10 cellular contexts compared by ENCODE assay signal in genomic region chr15:70741107-70741511, GRCh38. TPM values are rescaled to one million over a fixed set of nuclear protein-coding genes. Genes with fewer than 3 reads are reported as not detected.
DNase-seq lines count a peak whose midpoint lies in the region; ATAC-seq, FAIRE-seq and TF ChIP-seq lines count a peak whose summit lies in the region.
"Had no signal": no experiment of that assay in that cellular context is flagged by ENCODE, and none has a peak within 500 bp of the region (broad histone marks: within the 10 kb centered on the region; RNA-seq: fewer than 3 reads in every experiment).

No MANE protein-coding gene starts in this region.

- no peak for TF ChIP-seq EP300 in gastroesophageal sphincter (IDR thresholded peaks at IDR 0.05)

- in situ Hi-C loops in gastrocnemius medialis (cut with MboI; ENCODE audit: low sequenced_read_pairs in 4 of 4): no loop called here

- POLR2A ChIA-PET in RWPE1 (lab: Yijun Ruan, JAX; ENCODE audit: low non-redundant PET): no interaction called here

- H3K27me3 ChIP-seq in gastroesophageal sphincter (no peaks in the 10 kb centered on the region), gastrocnemius medialis (no peaks in the 10 kb centered on the region)

- TF ChIP-seq POLR2A in gastroesophageal sphincter (IDR thresholded peaks at IDR 0.05) (no peak), gastrocnemius medialis (IDR thresholded peaks at IDR 0.05) (peak in 1 of 2 donors; percentile 45), GM12891 (IDR thresholded peaks at IDR 0.05; ENCODE audit: low read depth, low read length) (no peak)

- no peaks in the 10 kb centered on the region for H3K9me3 ChIP-seq in gastroesophageal sphincter
- no peaks in the 10 kb centered on the region for H3K9me3 ChIP-seq in gastrocnemius medialis

- ATAC-seq in gastroesophageal sphincter (peak; percentile 86), gastrocnemius medialis (peak; percentile 81 to 87)
- ATAC-seq: activated naive CD4-positive, alpha-beta T cell treated with anti-CD3 and anti-CD28 coated beads, Interleukin-2, amount 50 U/mL, for 72 hours had no signal

- no peak overlapping the region for H3K4me3 ChIP-seq in gastroesophageal sphincter
- H3K4me3 ChIP-seq in gastrocnemius medialis: peak overlapping the region in 2 of 4 donors; percentile 24 to 44

- DNase-seq in GM04504 (ENCODE audit: low read depth) (peak; percentile 69), RWPE1 (ENCODE audit: low spot score) (peak; percentile 57), gastrocnemius medialis (peak; percentile 90 to 92), cortex of kidney (lab: John Stamatoyannopoulos, UW) (no peak), NCI-H748 treated with DMSO at 0.1 percent for 48 hours (lab: John Stamatoyannopoulos, UW) (no peak), GM12891 (ENCODE audit: insufficient read length, low spot score) (no peak)
- no peak for DNase-seq in activated CD4-positive, CD25-positive, alpha-beta regulatory T cell treated with anti-CD3 and anti-CD28 coated beads, Interleukin-2, amount 50 U/mL, for 72 hours
- DNase-seq: NCI-H2081 treated with DMSO at 0.1 percent for 48 hours had no signal

- no peaks in the 10 kb centered on the region for H3K36me3 ChIP-seq in gastroesophageal sphincter
- no peaks in the 10 kb centered on the region for H3K36me3 ChIP-seq in gastrocnemius medialis

- H3K27ac ChIP-seq in RWPE1 (peak overlapping the region; percentile 71), gastroesophageal sphincter (peak overlapping the region; percentile 54 to 76 (median 72)), gastrocnemius medialis (peak overlapping the region; percentile 88 to 95 (median 91))

- CTCF ChIA-PET in RWPE1 (lab: Yijun Ruan, JAX): interaction anchor here (0.6 kb wide), 1 partner anchor 802 kb away, joined by 3 read pairs; no protein-coding TSS in a partner anchor

- no peak for TF ChIP-seq CTCF in RWPE1 (conservative IDR thresholded peaks at IDR 0.05; ENCODE audit: low read depth)
- no peak for TF ChIP-seq CTCF in gastroesophageal sphincter (IDR thresholded peaks at IDR 0.05)
- TF ChIP-seq CTCF in gastrocnemius medialis (IDR thresholded peaks at IDR 0.05 in 4 of 5, conservative IDR thresholded peaks at IDR 0.05 in 1 of 5): no peak

- H3K4me1 ChIP-seq in gastroesophageal sphincter: peaks cover 18 to 59% (median 19%) of the 10 kb centered on the region in 3 donors
- peaks cover 78 to 87% of the 10 kb centered on the region in 2 donors for H3K4me1 ChIP-seq in gastrocnemius medialis

- intact Hi-C loops in gastrocnemius medialis (cut with DNase I; ENCODE audit: low total_unique reads): loop anchor here (5.0 kb wide), 1 partner anchor 39 kb away; no protein-coding TSS in a partner anchor

- 0% methylated on average over 1 of the region's 1 CpG for WGBS in gastroesophageal sphincter (ENCODE audit: low coverage in 1 of 2), 2 donors

- FAIRE-seq in GM12891 (lab: Jason Lieb, UNC): no peak

TF ChIP-seq in GM12891, 5 proteins besides CTCF, POLR2A, EP300 and RAD21:
- no peak for TF ChIP-seq SPI1 (IDR thresholded peaks at IDR 0.05; ENCODE audit: low read depth, low read length)
- TF ChIP-seq POU2F2 (IDR thresholded peaks at IDR 0.05; ENCODE audit: low read depth, low read length): no peak
- TF ChIP-seq TAF1 (IDR thresholded peaks at IDR 0.05; ENCODE audit: low read depth, low read length): no peak
- TF ChIP-seq PAX5 (IDR thresholded peaks at IDR 0.05; ENCODE audit: insufficient read depth, low read length, severe bottlenecking): no peak
- no peak for TF ChIP-seq POLR2AphosphoS5 (IDR thresholded peaks at IDR 0.05; ENCODE audit: low read depth, low read length)

RNA-seq across cellular contexts. Expression of gene UACA, which starts 22.2 kb away (rescaled TPM):
- total RNA-seq in gastroesophageal sphincter (10 to 100 TPM; 35.9 to 78.9 (median 50.5) TPM), gastrocnemius medialis (100 to 1,000 TPM; 101 to 192 (median 127) TPM)
- 0.44 TPM for polyA plus RNA-seq in GM12891 (2012; ENCODE audit: low read depth, missing spikeins)

Comparison
In these comparisons a context has a peak if more than half of its experiments do, and no peak if none do; other contexts are left out.
1. DNase-seq: peak in GM04504 (single experiment), RWPE1 (single experiment) and gastrocnemius medialis (2 of 2); none in activated CD4-positive, CD25-positive, alpha-beta regulatory T cell treated with anti-CD3 and anti-CD28 coated beads, Interleukin-2, amount 50 U/mL, for 72 hours (single experiment), cortex of kidney (single experiment), NCI-H748 treated with DMSO at 0.1 percent for 48 hours (single experiment) and GM12891 (single experiment).
2. Peak in every context shown above with its lines, with median percentiles within 50 percentile points of each other: H3K27ac ChIP-seq.